1 cellular context compared by ENCODE assay signal in genomic region chr11:1749787-1750351, GRCh38.
TF ChIP-seq lines count a peak whose summit lies in the region.

No MANE protein-coding gene starts in this region.

TF ChIP-seq in SK-N-SH, 30 proteins besides CTCF, POLR2A, EP300 and RAD21 (continued from another document):
- TF ChIP-seq, protein P1, sequence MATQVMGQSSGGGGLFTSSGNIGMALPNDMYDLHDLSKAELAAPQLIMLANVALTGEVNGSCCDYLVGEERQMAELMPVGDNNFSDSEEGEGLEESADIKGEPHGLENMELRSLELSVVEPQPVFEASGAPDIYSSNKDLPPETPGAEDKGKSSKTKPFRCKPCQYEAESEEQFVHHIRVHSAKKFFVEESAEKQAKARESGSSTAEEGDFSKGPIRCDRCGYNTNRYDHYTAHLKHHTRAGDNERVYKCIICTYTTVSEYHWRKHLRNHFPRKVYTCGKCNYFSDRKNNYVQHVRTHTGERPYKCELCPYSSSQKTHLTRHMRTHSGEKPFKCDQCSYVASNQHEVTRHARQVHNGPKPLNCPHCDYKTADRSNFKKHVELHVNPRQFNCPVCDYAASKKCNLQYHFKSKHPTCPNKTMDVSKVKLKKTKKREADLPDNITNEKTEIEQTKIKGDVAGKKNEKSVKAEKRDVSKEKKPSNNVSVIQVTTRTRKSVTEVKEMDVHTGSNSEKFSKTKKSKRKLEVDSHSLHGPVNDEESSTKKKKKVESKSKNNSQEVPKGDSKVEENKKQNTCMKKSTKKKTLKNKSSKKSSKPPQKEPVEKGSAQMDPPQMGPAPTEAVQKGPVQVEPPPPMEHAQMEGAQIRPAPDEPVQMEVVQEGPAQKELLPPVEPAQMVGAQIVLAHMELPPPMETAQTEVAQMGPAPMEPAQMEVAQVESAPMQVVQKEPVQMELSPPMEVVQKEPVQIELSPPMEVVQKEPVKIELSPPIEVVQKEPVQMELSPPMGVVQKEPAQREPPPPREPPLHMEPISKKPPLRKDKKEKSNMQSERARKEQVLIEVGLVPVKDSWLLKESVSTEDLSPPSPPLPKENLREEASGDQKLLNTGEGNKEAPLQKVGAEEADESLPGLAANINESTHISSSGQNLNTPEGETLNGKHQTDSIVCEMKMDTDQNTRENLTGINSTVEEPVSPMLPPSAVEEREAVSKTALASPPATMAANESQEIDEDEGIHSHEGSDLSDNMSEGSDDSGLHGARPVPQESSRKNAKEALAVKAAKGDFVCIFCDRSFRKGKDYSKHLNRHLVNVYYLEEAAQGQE (IDR thresholded peaks at IDR 0.05; ENCODE audit: low read depth, low read length) = no peak
- TF ChIP-seq SIN3A (IDR thresholded peaks at IDR 0.05; ENCODE audit: borderline replicate concordance, low read depth, low read length) (no peak), JUND (IDR thresholded peaks at IDR 0.05) (no peak), MXI1 (IDR thresholded peaks at IDR 0.05; ENCODE audit: low read depth, low read length) (no peak)
